Comparison of ENCODE assay signal across 11 cellular contexts in the genomic region with DNA sequence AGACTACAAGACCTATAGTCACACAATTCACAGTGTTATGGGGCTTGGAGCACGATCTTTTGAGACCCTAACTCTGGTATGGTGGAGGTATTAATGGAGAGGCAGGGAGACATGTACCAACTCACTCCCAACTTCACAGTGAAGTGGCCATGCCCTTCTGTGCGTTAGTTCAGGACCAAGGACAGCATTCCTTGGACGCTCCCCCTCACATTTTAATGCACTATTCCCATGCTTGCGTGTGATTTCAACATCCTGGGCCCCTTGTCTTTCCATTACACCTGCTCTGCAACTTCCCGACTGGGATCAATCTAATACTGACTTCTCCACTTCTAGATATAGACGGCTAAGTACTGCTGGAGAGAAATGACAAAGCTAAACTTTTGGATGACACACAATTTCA.
DNase-seq lines count a peak whose midpoint lies in the region; ATAC-seq and TF ChIP-seq lines count a peak whose summit lies in the region.
"Had no signal": no experiment of that assay in that cellular context is flagged by ENCODE, and none has a peak within 500 bp of the region (broad histone marks: within the 10 kb centered on the region; RNA-seq: fewer than 3 reads in every experiment).

No MANE protein-coding gene starts in this region.

- intact Hi-C loops in activated CD8-positive, alpha-beta T cell treated with anti-CD3 and anti-CD28 coated beads for 36 hours (cut with micrococcal nuclease): no loop called here
- intact Hi-C loops in OCI-LY7 (cut with micrococcal nuclease; ENCODE audit: unreplicated experiment): no loop called here

- DNase-seq in EH (ENCODE audit: low read depth): peak; percentile 65
- peak; percentile 28 for DNase-seq in M059J (ENCODE audit: low read depth)
- DNase-seq in dedifferentiated amniotic fluid mesenchymal stem cell (ENCODE audit: extremely low spot score): peak; percentile 40
- DNase-seq in left lobe of liver (ENCODE audit: low spot score): no peak
- DNase-seq in activated CD8-positive, alpha-beta T cell treated with anti-CD3 and anti-CD28 coated beads for 36 hours: no peak
- no peak for DNase-seq in OCI-LY7 (ENCODE audit: low spot score)
- DNase-seq: uterus had no signal

- H3K4me3 ChIP-seq in OCI-LY7 (ENCODE audit: low read depth, low read length, poor library complexity, severe bottlenecking): no peak overlapping the region
- H3K4me3 ChIP-seq: gastroesophageal sphincter, uterus had no signal

- H4K20me1 ChIP-seq in OCI-LY7 (ENCODE audit: insufficient read depth, low read length): no peaks in the 10 kb centered on the region

- no peaks in the 10 kb centered on the region for H3K36me3 Mint-ChIP-seq in activated CD8-positive, alpha-beta T cell treated with anti-CD3 and anti-CD28 coated beads for 36 hours (ENCODE audit: low read depth)

- no peak overlapping the region for H2AFZ ChIP-seq in OCI-LY7 (ENCODE audit: low read length)

- no peaks in the 10 kb centered on the region for H3K27me3 Mint-ChIP-seq in activated CD8-positive, alpha-beta T cell treated with anti-CD3 and anti-CD28 coated beads for 36 hours

- H3K27ac Mint-ChIP-seq in activated CD8-positive, alpha-beta T cell treated with anti-CD3 and anti-CD28 coated beads for 36 hours: no peak overlapping the region
- H3K27ac Mint-ChIP-seq: nephron had no signal

- no peaks in the 10 kb centered on the region for H3K79me2 ChIP-seq in OCI-LY7 (ENCODE audit: insufficient read depth, low read depth, low read length)

- no peaks in the 10 kb centered on the region for H3K9me3 Mint-ChIP-seq in activated CD8-positive, alpha-beta T cell treated with anti-CD3 and anti-CD28 coated beads for 36 hours
- H3K9me3 Mint-ChIP-seq: nephron had no signal

- ATAC-seq in left lobe of liver: peak; percentile 78
- ATAC-seq in GM18907 (IDR thresholded peaks at IDR 0.05; ENCODE audit: unreplicated experiment): no peak
- no peak for ATAC-seq in activated CD8-positive, alpha-beta T cell treated with anti-CD3 and anti-CD28 coated beads for 36 hours
- no peak for ATAC-seq in HG03354 (IDR thresholded peaks at IDR 0.05; ENCODE audit: poor library complexity, severe bottlenecking, unreplicated experiment)
- ATAC-seq: gastroesophageal sphincter had no signal

- no peaks in the 10 kb centered on the region for H3K9me2 ChIP-seq in OCI-LY7 (ENCODE audit: insufficient read depth, low read length)

- H3K36me3 ChIP-seq in OCI-LY7 (ENCODE audit: insufficient read depth, low read length): no peaks in the 10 kb centered on the region
- H3K36me3 ChIP-seq: gastroesophageal sphincter, uterus had no signal

- H3K9me3 ChIP-seq in OCI-LY7 (ENCODE audit: low read length): no peaks in the 10 kb centered on the region
- H3K9me3 ChIP-seq: gastroesophageal sphincter, uterus had no signal

- POLR2A ChIA-PET in activated CD8-positive, alpha-beta T cell treated with anti-CD3 and anti-CD28 coated beads for 36 hours (lab: Charles Lee): no interaction called here
- POLR2A ChIA-PET in OCI-LY7 (lab: Charles Lee): no interaction called here

- H3K27ac ChIP-seq in OCI-LY7 (ENCODE audit: low read depth, low read length, poor library complexity, severe bottlenecking): no peak overlapping the region
- H3K27ac ChIP-seq: gastroesophageal sphincter, uterus had no signal

- H3K4me3 Mint-ChIP-seq in activated CD8-positive, alpha-beta T cell treated with anti-CD3 and anti-CD28 coated beads for 36 hours: no peak overlapping the region
- H3K4me3 Mint-ChIP-seq: nephron had no signal

- H3K4me1 ChIP-seq in OCI-LY7 (ENCODE audit: insufficient read depth, low read length, poor library complexity, severe bottlenecking): no peaks in the 10 kb centered on the region
- H3K4me1 ChIP-seq: gastroesophageal sphincter, uterus had no signal

- CTCF ChIA-PET in activated CD8-positive, alpha-beta T cell treated with anti-CD3 and anti-CD28 coated beads for 36 hours (lab: Charles Lee): no interaction called here
- CTCF ChIA-PET in OCI-LY7 (lab: Charles Lee; ENCODE audit: unreplicated experiment): no interaction called here

- H3K4me2 ChIP-seq in OCI-LY7 (ENCODE audit: low read length): no peak overlapping the region

- no peaks in the 10 kb centered on the region for H3K4me1 Mint-ChIP-seq in activated CD8-positive, alpha-beta T cell treated with anti-CD3 and anti-CD28 coated beads for 36 hours (ENCODE audit: low read depth)

- TF ChIP-seq CTCF in activated CD8-positive, alpha-beta T cell treated with anti-CD3 and anti-CD28 coated beads for 36 hours (IDR thresholded peaks at IDR 0.05): no peak
- TF ChIP-seq CTCF in OCI-LY7 (conservative IDR thresholded peaks at IDR 0.05; ENCODE audit: low read length): no peak

- no TSS peak for BruUV-seq in OCI-LY7 (replicated peaks; lab: Mats Ljungman, UMichigan)

Comparison
In these comparisons a context has a peak if more than half of its experiments do, and no peak if none do; other contexts are left out.
1. DNase-seq: peak in EH (single experiment), M059J (single experiment) and dedifferentiated amniotic fluid mesenchymal stem cell (single experiment); none in left lobe of liver (single experiment), activated CD8-positive, alpha-beta T cell treated with anti-CD3 and anti-CD28 coated beads for 36 hours (single experiment) and OCI-LY7 (single experiment).